Comparison of ENCODE assay signal across 8 cellular contexts in genomic region chrX:101658661-101659477, GRCh38. TPM values are rescaled to one million over a fixed set of nuclear protein-coding genes. Genes with fewer than 3 reads are reported as not detected.
DNase-seq lines count a peak whose midpoint lies in the region; ATAC-seq lines count a peak whose summit lies in the region.

No MANE protein-coding gene starts in this region.

- H3K4me3 Mint-ChIP-seq in T-helper 17 cell, result peak overlapping the region; percentile 90

- H3K36me3 Mint-ChIP-seq in T-helper 17 cell (ENCODE audit: low read depth), result peaks cover 3% of the 10 kb centered on the region

- intact Hi-C loops in sciatic nerve (cut with DNase I), result no loop called here

- peak overlapping the region; percentile 47 for H3K27ac Mint-ChIP-seq in T-helper 17 cell

- peak; percentile 83 for ATAC-seq in T-helper 17 cell
- ATAC-seq in sciatic nerve, result peak; percentile 86
- no peak for ATAC-seq in GM19035 (IDR thresholded peaks at IDR 0.05; ENCODE audit: unreplicated experiment)

- peak overlapping the region; percentile 58 for H3K4me3 ChIP-seq in iPS-11a (ENCODE audit: low read depth, low read length)

- DNase-seq in 8988T (peak; percentile 57), GM19240 (ENCODE audit: insufficient read length, low spot score) (peak; percentile 27), HuH-7.5 (ENCODE audit: low spot score) (peak; percentile 36), T-helper 17 cell (peak; percentile 17 to 40 (median 29)), astrocyte of the hippocampus (ENCODE audit: low read depth, low spot score) (peak; percentile 75), sciatic nerve (ENCODE audit: low spot score) (peak; percentile 87)

- H3K4me1 Mint-ChIP-seq in T-helper 17 cell, result peaks cover 6% of the 10 kb centered on the region

- H3K27me3 Mint-ChIP-seq in T-helper 17 cell, result peaks cover 1% of the 10 kb centered on the region

- H3K9me3 ChIP-seq in T-helper 17 cell (ENCODE audit: control insufficient read depth, low read length, poor library complexity, severe bottlenecking), result no peaks in the 10 kb centered on the region

RNA-seq across cellular contexts. Expression of gene ARMCX2, which starts 0.8 kb away (rescaled TPM):
- total RNA-seq in T-helper 17 cell (1 to 10 TPM in 1 of 2 donors, under 1 TPM in 1; 0.55 to 1.4 TPM), sciatic nerve (49.8 TPM)

RNA-seq across cellular contexts. Expression of gene ARMCX3, which starts 35.9 kb away (rescaled TPM):
- total RNA-seq in T-helper 17 cell, result 10 to 100 TPM; 47.5 to 49.9 TPM
- 62.7 TPM for total RNA-seq in sciatic nerve

RNA-seq across cellular contexts. Expression of gene ARMCX6, which starts 41.1 kb away (rescaled TPM):
- 10 to 100 TPM; 34.0 to 47.8 TPM for total RNA-seq in T-helper 17 cell
- total RNA-seq in sciatic nerve, result 43.4 TPM

Comparison
In these comparisons a context has a peak if more than half of its experiments do, and no peak if none do; other contexts are left out.
1. DNase-seq: peak in every context shown above with its lines; median percentile 87 in sciatic nerve; 75 in astrocyte of the hippocampus; 57 in 8988T; 36 in HuH-7.5; 29 in T-helper 17 cell; 27 in GM19240.
2. RNA of gene ARMCX2, which starts 0.8 kb away (total RNA-seq): 49.8 TPM in sciatic nerve (single experiment); 0.55 to 1.4 TPM in T-helper 17 cell; every median in the first group is over 10 times any median in the second.